Comparison of ENCODE assay signal across 8 cellular contexts in genomic region chr1:32334274-32334861, GRCh38. TPM values are rescaled to one million over a fixed set of nuclear protein-coding genes. Genes with fewer than 3 reads are reported as not detected.
DNase-seq lines count a peak whose midpoint lies in the region; ATAC-seq and TF ChIP-seq lines count a peak whose summit lies in the region.

No MANE protein-coding gene starts in this region.

- peak overlapping the region; percentile 94 for H3K4me3 Mint-ChIP-seq in CD4-positive, alpha-beta T cell
- peak overlapping the region; percentile 87 to 93 (median 91) for H3K4me3 Mint-ChIP-seq in IgD-negative memory B cell
- peak overlapping the region; percentile 88 for H3K4me3 Mint-ChIP-seq in natural killer cell

- no peak for DNase-seq in CD4-positive, alpha-beta T cell
- peak; percentile 60 for DNase-seq in cerebellar cortex (ENCODE audit: low spot score)
- DNase-seq in natural killer cell: no peak
- DNase-seq in NCI-H226: no peak
- no peak for DNase-seq in NCI-H2196 (lab: John Stamatoyannopoulos, UW; ENCODE audit: unreplicated experiment)

- no peaks in the 10 kb centered on the region for H3K27me3 Mint-ChIP-seq in CD4-positive, alpha-beta T cell
- peaks cover 1% of the 10 kb centered on the region for H3K27me3 Mint-ChIP-seq in IgD-negative memory B cell
- H3K27me3 Mint-ChIP-seq in natural killer cell (ENCODE audit: low read depth in 2 of 2): peaks cover 0 to 3% of the 10 kb centered on the region in 2 donors

- no peak for ATAC-seq in CD4-positive, alpha-beta T cell (ENCODE audit: poor library complexity)
- ATAC-seq in natural killer cell: no peak
- no peak for ATAC-seq in GM18511 (IDR thresholded peaks at IDR 0.05; ENCODE audit: unreplicated experiment)
- ATAC-seq in esophagus mucosa: no peak

- peaks cover 53% of the 10 kb centered on the region for H3K4me1 Mint-ChIP-seq in CD4-positive, alpha-beta T cell (ENCODE audit: low read depth)
- H3K4me1 Mint-ChIP-seq in IgD-negative memory B cell (peaks cover 28 to 44% (median 39%) of the 10 kb centered on the region in 3 donors), natural killer cell (peaks cover 30 to 52% of the 10 kb centered on the region in 2 donors)

- H3K27me3 ChIP-seq in CD4-positive, alpha-beta T cell (ENCODE audit: control insufficient read depth, insufficient read depth, low read length): no peaks in the 10 kb centered on the region

- H3K27ac Mint-ChIP-seq in CD4-positive, alpha-beta T cell: peak overlapping the region; percentile 87
- H3K27ac Mint-ChIP-seq in IgD-negative memory B cell (peak overlapping the region; percentile 70 to 89 (median 87)), natural killer cell (peak overlapping the region; percentile 38 to 76)

- peaks cover 54% of the 10 kb centered on the region for H3K36me3 Mint-ChIP-seq in CD4-positive, alpha-beta T cell (ENCODE audit: low read depth)
- H3K36me3 Mint-ChIP-seq in IgD-negative memory B cell (peaks cover 4% of the 10 kb centered on the region), natural killer cell (peaks cover 11% of the 10 kb centered on the region)

- no peaks in the 10 kb centered on the region for H3K9me3 ChIP-seq in CD4-positive, alpha-beta T cell (ENCODE audit: control insufficient read depth, low read length)

- H3K9me3 Mint-ChIP-seq in CD4-positive, alpha-beta T cell: no peaks in the 10 kb centered on the region
- H3K9me3 Mint-ChIP-seq in IgD-negative memory B cell (no peaks in the 10 kb centered on the region), natural killer cell (no peaks in the 10 kb centered on the region)

- no peak for TF ChIP-seq CTCF in CD4-positive, alpha-beta T cell (IDR thresholded peaks at IDR 0.05)
- TF ChIP-seq CTCF in natural killer cell (IDR thresholded peaks at IDR 0.05): no peak

- intact Hi-C loops in CD4-positive, alpha-beta T cell (cut with DNase I, micrococcal nuclease): loop anchor here in 1 of 2 experiments (2.0 to 5.0 kb wide), 4 partner anchors 38 to 78 kb away; no protein-coding TSS in a partner anchor
- intact Hi-C loops in natural killer cell (cut with micrococcal nuclease): loop anchor here (2.0 kb wide), 1 partner anchor 60 kb away; the partner anchor contains the start of gene BSDC1

- H3K27ac ChIP-seq in CD4-positive, alpha-beta T cell (ENCODE audit: low read depth, low read length): peak overlapping the region; percentile 52

- CTCF ChIA-PET in CD4-positive, alpha-beta T cell (lab: Charles Lee): interaction anchor here (2.0 to 2.7 kb wide), 2 partner anchors 38 to 119 kb away, joined by 5 to 12 read pairs; no protein-coding TSS in a partner anchor

- POLR2A ChIA-PET in CD4-positive, alpha-beta T cell (lab: Charles Lee): interaction anchor here (0.7 to 3.8 kb wide), 6 partner anchors 12 to 225 kb away, joined by 3 to 72 read pairs (median 5); partner anchors contain the start of genes BSDC1 and HDAC1

RNA-seq across cellular contexts. Expression of gene MARCKSL1, which starts 1.7 kb away (rescaled TPM):
- 10 to 100 TPM; 23.4 to 23.6 TPM for total RNA-seq in CD4-positive, alpha-beta T cell
- polyA plus RNA-seq in IgD-negative memory B cell: 219 TPM
- total RNA-seq in natural killer cell (10 to 100 TPM; 21.7 to 26.1 (median 21.8) TPM), esophagus mucosa (10.8 TPM)

RNA-seq across cellular contexts. Expression of gene FAM229A, which starts 27.9 kb away (rescaled TPM):
- total RNA-seq in CD4-positive, alpha-beta T cell: 10 to 100 TPM; 38.0 to 38.6 TPM
- polyA plus RNA-seq in IgD-negative memory B cell: 1.7 TPM
- total RNA-seq in natural killer cell: 10 to 100 TPM; 18.3 to 23.5 (median 21.0) TPM
- 2.3 TPM for total RNA-seq in esophagus mucosa

RNA-seq across cellular contexts. Expression of gene TSSK3, which starts 28.0 kb away (rescaled TPM):
- total RNA-seq in CD4-positive, alpha-beta T cell: under 1 TPM in 1 of 2 experiments, not detected in 1; 0.98 TPM
- not detected for polyA plus RNA-seq in IgD-negative memory B cell
- total RNA-seq in natural killer cell: 1 to 10 TPM; 1.2 to 3.7 (median 1.4) TPM
- 0.52 TPM for total RNA-seq in esophagus mucosa

RNA-seq across cellular contexts. Expression of gene HDAC1, which starts 42.5 kb away (rescaled TPM):
- 10 to 100 TPM; 56.9 to 61.0 TPM for total RNA-seq in CD4-positive, alpha-beta T cell
- polyA plus RNA-seq in IgD-negative memory B cell: 183 TPM
- total RNA-seq in natural killer cell (100 to 1,000 TPM; 110 to 133 (median 125) TPM), esophagus mucosa (108 TPM)

RNA-seq across cellular contexts. Expression of gene BSDC1, which starts 59.9 kb away (rescaled TPM):
- 100 to 1,000 TPM; 186 to 190 TPM for total RNA-seq in CD4-positive, alpha-beta T cell
- polyA plus RNA-seq in IgD-negative memory B cell: 41.0 TPM
- 100 to 1,000 TPM; 150 to 203 (median 174) TPM for total RNA-seq in natural killer cell
- total RNA-seq in esophagus mucosa: 39.5 TPM
